22 cellular contexts compared by ENCODE assay signal in the genomic region with DNA sequence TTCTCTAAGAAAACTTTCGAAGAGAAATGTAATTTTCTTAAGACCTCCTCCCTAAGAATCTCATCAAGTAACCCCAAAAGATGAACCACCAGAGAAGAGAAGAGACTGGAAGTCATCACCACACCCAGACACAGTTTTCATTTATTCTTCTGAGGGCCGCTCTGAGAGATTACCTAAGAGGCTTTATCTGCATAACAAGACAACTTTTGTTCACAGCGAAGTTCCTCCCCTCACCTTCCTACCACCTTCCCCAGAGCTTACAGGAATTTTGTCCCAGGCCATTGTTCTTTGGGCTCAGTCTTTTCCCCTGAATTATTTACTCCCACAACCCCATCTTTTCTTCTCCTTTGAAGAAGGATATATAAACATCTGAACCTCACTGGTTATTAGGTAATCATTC.
"Had no signal": no experiment of that assay in that cellular context is flagged by ENCODE, and none has a peak within 500 bp of the region (broad histone marks: within the 10 kb centered on the region; RNA-seq: fewer than 3 reads in every experiment).

No MANE protein-coding gene starts in this region.

- H3K4me1 Mint-ChIP-seq: natural killer cell, neural crest cell had no signal

- H3K27me3 Mint-ChIP-seq: progenitor cell of endocrine pancreas had no signal

- H3K9me3 Mint-ChIP-seq: natural killer cell, neural crest cell had no signal

- H3K9me3 ChIP-seq: esophagus muscularis mucosa, gastrocnemius medialis, ovary, tibial artery, upper lobe of left lung, uterus had no signal

- H3K36me3 ChIP-seq: esophagus muscularis mucosa, gastrocnemius medialis, ovary, tibial artery, upper lobe of left lung, uterus had no signal

- H3K27ac ChIP-seq: dorsolateral prefrontal cortex, epithelial cell of prostate, esophagus muscularis mucosa, gastrocnemius medialis, ovary, tibial artery, upper lobe of left lung, uterus had no signal

- H3K27ac Mint-ChIP-seq: mesothelial cell of epicardium, natural killer cell, progenitor cell of endocrine pancreas had no signal

- ATAC-seq: gastrocnemius medialis, left lobe of liver, natural killer cell, right cardiac atrium had no signal

- H3K27me3 ChIP-seq: esophagus muscularis mucosa, gastrocnemius medialis, ovary, tibial artery, upper lobe of left lung, uterus had no signal

- H3K4me3 Mint-ChIP-seq: mesothelial cell of epicardium, natural killer cell, neural crest cell had no signal

- H3K4me3 ChIP-seq: dorsolateral prefrontal cortex, esophagus muscularis mucosa, gastrocnemius medialis, ovary, tibial artery, upper lobe of left lung, uterus had no signal

- H3K4me1 ChIP-seq: esophagus muscularis mucosa, gastrocnemius medialis, tibial artery, upper lobe of left lung, uterus had no signal

- H3K36me3 Mint-ChIP-seq: mesothelial cell of epicardium, natural killer cell had no signal

- DNase-seq: cortex of kidney; dorsolateral prefrontal cortex; effector memory CD4-positive, alpha-beta T cell; gastrocnemius medialis; islet precursor cell; mammary epithelial cell; natural killer cell; nucleus accumbens; ovary; right cardiac atrium; small intestine; stimulated activated CD4-positive, alpha-beta T cell treated with anti-CD3 and anti-CD28 coated beads, Interleukin-12 subunit alpha, Interleukin-12 subunit beta, amount 100 ng/mL, for 4 hours; stimulated activated naive CD4-positive, alpha-beta T cell treated with Interleukin-2 at 50 U/mL for 16 hours; tibial artery; upper lobe of left lung; uterus had no signal
